1 cellular context compared by ENCODE assay signal in the genomic region with DNA sequence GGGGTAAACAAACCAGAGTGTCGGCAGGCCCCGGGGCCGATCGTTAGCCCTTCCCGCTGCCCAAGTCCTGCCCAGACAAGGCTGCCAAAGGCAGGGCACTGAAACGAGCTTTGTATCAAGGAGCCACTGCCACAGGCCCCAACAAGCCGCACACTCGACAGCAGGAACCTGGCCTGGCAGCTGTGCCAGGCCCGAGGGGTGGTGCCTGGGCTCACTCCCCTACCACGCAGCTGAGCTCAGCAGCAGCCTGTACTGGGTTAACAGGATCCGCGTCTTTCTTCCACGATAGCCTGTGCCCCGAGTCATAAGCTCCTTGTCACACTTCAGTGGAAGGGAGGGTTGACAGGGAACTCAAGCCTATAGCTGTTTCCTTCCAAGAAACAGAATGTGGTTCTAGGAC.
TF ChIP-seq lines count a peak whose summit lies in the region.

No MANE protein-coding gene starts in this region.

TF ChIP-seq in WTC11, 78 proteins besides CTCF, POLR2A, EP300 and RAD21 (continued from another document):
- TF ChIP-seq, protein P1, sequence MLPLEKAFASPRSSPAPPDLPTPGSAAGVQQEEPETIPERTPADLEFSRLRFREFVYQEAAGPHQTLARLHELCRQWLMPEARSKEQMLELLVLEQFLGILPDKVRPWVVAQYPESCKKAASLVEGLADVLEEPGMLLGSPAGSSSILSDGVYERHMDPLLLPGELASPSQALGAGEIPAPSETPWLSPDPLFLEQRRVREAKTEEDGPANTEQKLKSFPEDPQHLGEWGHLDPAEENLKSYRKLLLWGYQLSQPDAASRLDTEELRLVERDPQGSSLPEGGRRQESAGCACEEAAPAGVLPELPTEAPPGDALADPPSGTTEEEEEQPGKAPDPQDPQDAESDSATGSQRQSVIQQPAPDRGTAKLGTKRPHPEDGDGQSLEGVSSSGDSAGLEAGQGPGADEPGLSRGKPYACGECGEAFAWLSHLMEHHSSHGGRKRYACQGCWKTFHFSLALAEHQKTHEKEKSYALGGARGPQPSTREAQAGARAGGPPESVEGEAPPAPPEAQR (CRISPR knock-in tag; IDR thresholded peaks at IDR 0.05): no peak
- no peak for TF ChIP-seq GTF2I (CRISPR knock-in tag; conservative IDR thresholded peaks at IDR 0.05)
- no peak for TF ChIP-seq CREB1 (CRISPR knock-in tag; IDR thresholded peaks at IDR 0.05)
